Comparison of ENCODE assay signal across 21 cellular contexts in genomic region chr18:55635439-55635838, GRCh38.
"Had no signal": no experiment of that assay in that cellular context is flagged by ENCODE, and none has a peak within 500 bp of the region (broad histone marks: within the 10 kb centered on the region; RNA-seq: fewer than 3 reads in every experiment).

No MANE protein-coding gene starts in this region.

- H3K36me3 Mint-ChIP-seq: immature natural killer cell; stimulated activated memory B cell treated with anti-CD40 and anti-IgM and Interleukin-4, amounts not matched to agents 10 μg/mL and 1 μg/mL and 100 μg/mL, for 72 hours had no signal

- H3K4me3 ChIP-seq: colonic mucosa, heart right ventricle, sigmoid colon, spleen, testis, upper lobe of right lung had no signal

- H3K9me3 ChIP-seq: colonic mucosa, heart right ventricle, sigmoid colon, spleen, testis, upper lobe of right lung had no signal

- H3K27ac ChIP-seq: brain microvascular endothelial cell, colonic mucosa, heart right ventricle, sigmoid colon, spleen, testis, upper lobe of right lung had no signal

- DNase-seq: activated CD4-positive, alpha-beta T cell treated with anti-CD3 and anti-CD28 coated beads, Interleukin-2, amount 10 ng/mL, durations not matched to agents 24 days and 14 days; activated CD8-positive, alpha-beta T cell treated with anti-CD3 and anti-CD28 coated beads for 36 hours; activated naive CD4-positive, alpha-beta T cell treated with anti-CD3 and anti-CD28 coated beads for 36 hours; activated T-cell treated with anti-CD3 and anti-CD28 coated beads, Interleukin-2, amount 50 U/mL, for 24 hours; brain microvascular endothelial cell; central memory CD4-positive, alpha-beta T cell; colonic mucosa; erythroblast; heart right ventricle; immature natural killer cell; kidney glomerular epithelial cell; left ventricle myocardium superior; nephron progenitor cell; nucleus accumbens; sigmoid colon; spleen; stimulated activated CD4-positive, alpha-beta T cell treated with anti-CD3 and anti-CD28 coated beads, Interleukin-4, amount 100 ng/mL, for 4 hours; T-helper 9 cell; testis; upper lobe of right lung had no signal

- H3K4me1 Mint-ChIP-seq: activated CD4-positive, alpha-beta T cell treated with anti-CD3 and anti-CD28 coated beads, Interleukin-2, amount 10 ng/mL, durations not matched to agents 24 days and 14 days; immature natural killer cell; nephron progenitor cell; stimulated activated memory B cell treated with anti-CD40 and anti-IgM and Interleukin-4, amounts not matched to agents 10 μg/mL and 1 μg/mL and 100 μg/mL, for 72 hours had no signal

- H3K4me3 Mint-ChIP-seq: activated CD4-positive, alpha-beta T cell treated with anti-CD3 and anti-CD28 coated beads, Interleukin-2, amount 10 ng/mL, durations not matched to agents 24 days and 14 days; activated CD8-positive, alpha-beta T cell treated with anti-CD3 and anti-CD28 coated beads for 36 hours; activated naive CD4-positive, alpha-beta T cell treated with anti-CD3 and anti-CD28 coated beads for 36 hours; activated T-cell treated with anti-CD3 and anti-CD28 coated beads, Interleukin-2, amount 50 U/mL, for 24 hours; immature natural killer cell; nephron progenitor cell; stimulated activated memory B cell treated with anti-CD40 and anti-IgM and Interleukin-4, amounts not matched to agents 10 μg/mL and 1 μg/mL and 100 μg/mL, for 72 hours had no signal

- H3K27ac Mint-ChIP-seq: activated CD4-positive, alpha-beta T cell treated with anti-CD3 and anti-CD28 coated beads, Interleukin-2, amount 10 ng/mL, durations not matched to agents 24 days and 14 days; activated CD8-positive, alpha-beta T cell treated with anti-CD3 and anti-CD28 coated beads for 36 hours; activated naive CD4-positive, alpha-beta T cell treated with anti-CD3 and anti-CD28 coated beads for 36 hours; activated T-cell treated with anti-CD3 and anti-CD28 coated beads, Interleukin-2, amount 50 U/mL, for 24 hours; immature natural killer cell; stimulated activated memory B cell treated with anti-CD40 and anti-IgM and Interleukin-4, amounts not matched to agents 10 μg/mL and 1 μg/mL and 100 μg/mL, for 72 hours had no signal

- H3K27me3 ChIP-seq: brain microvascular endothelial cell, colonic mucosa, heart right ventricle, sigmoid colon, spleen, testis, upper lobe of right lung had no signal

- ATAC-seq: activated CD8-positive, alpha-beta T cell treated with anti-CD3 and anti-CD28 coated beads for 36 hours; heart right ventricle; left ventricle myocardium superior; stimulated activated memory B cell treated with anti-CD40 and anti-IgM and Interleukin-4, amounts not matched to agents 10 μg/mL and 1 μg/mL and 100 μg/mL, for 72 hours; upper lobe of right lung had no signal

- H3K27me3 Mint-ChIP-seq: activated CD4-positive, alpha-beta T cell treated with anti-CD3 and anti-CD28 coated beads, Interleukin-2, amount 10 ng/mL, durations not matched to agents 24 days and 14 days; activated CD8-positive, alpha-beta T cell treated with anti-CD3 and anti-CD28 coated beads for 36 hours; activated T-cell treated with anti-CD3 and anti-CD28 coated beads, Interleukin-2, amount 50 U/mL, for 24 hours had no signal

- H3K9me3 Mint-ChIP-seq: stimulated activated memory B cell treated with anti-CD40 and anti-IgM and Interleukin-4, amounts not matched to agents 10 μg/mL and 1 μg/mL and 100 μg/mL, for 72 hours had no signal

- H3K36me3 ChIP-seq: brain microvascular endothelial cell, colonic mucosa, heart right ventricle, sigmoid colon, spleen, upper lobe of right lung had no signal

- H3K4me1 ChIP-seq: colonic mucosa, heart right ventricle, sigmoid colon, spleen, testis, upper lobe of right lung had no signal
